Comparison of ENCODE assay signal across 1 cellular context in the genomic region with DNA sequence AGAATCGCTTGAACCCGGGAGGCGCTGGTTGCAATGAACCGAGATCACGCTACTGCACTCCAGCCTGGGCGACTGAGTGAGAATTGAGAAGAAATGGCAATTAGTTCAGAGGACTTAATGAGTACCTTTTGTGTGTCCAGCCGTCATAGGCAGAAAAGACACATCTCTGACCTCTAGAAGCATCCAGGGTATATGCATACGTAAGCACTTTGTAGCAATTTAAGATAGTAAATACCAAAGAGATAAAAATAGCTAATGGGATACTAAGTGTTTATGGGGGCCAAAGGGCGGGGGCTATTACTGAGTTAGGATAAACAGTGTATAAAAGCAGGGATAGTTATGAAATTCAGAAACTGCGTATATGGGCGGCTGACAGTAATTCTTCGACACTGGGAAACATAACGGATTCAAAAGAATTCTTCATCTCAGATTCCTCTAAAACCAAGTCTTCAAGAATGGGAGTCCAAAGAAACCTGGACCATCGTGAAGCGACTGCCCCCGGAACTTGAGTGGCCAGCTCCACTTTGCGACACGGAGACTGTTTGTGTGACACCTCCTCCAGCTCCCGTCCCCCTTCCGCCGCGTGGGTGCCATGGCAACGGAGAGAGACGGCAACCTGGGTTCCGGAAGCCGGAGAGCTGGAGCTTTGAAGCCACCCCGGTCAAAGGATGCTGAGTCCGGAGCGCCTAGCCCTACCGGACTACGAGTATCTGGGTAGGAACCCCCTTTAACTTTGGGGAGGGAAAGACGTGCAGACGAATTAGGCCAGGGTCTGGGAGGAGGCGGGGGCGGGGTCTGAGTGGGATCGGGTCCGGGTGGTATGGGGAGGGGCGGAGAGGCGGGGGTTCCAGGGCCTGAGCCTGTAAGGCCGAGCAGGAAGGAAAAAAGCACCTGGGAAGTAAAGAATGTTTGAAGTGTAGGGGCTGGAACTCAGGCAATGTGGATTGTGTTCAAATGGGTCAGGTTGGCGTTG.
A peak's percentile ranks its signal among the peaks of the same experiment; 100 is the strongest.
TF ChIP-seq lines count a peak whose summit lies in the region.

A gene with protein sequence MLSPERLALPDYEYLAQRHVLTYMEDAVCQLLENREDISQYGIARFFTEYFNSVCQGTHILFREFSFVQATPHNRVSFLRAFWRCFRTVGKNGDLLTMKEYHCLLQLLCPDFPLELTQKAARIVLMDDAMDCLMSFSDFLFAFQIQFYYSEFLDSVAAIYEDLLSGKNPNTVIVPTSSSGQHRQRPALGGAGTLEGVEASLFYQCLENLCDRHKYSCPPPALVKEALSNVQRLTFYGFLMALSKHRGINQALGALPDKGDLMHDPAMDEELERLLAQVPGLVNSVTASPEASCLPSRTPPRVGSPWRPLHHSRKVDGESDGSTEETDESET (plus strand): TSS at position 624 of the 973 bp plus-strand sequence. CDS start 45 bp downstream, at position 669.

TF ChIP-seq in HepG2, 621 proteins besides CTCF, POLR2A, EP300 and RAD21 (continued from another document and continues in another):
- TF ChIP-seq ATF7 (IDR thresholded peaks at IDR 0.05) (no peak), ATF7 (CRISPR knock-in tag; IDR thresholded peaks at IDR 0.05) (0 out of 2 replicates have a peak, but pooled peaks have one; percentile 29), CREB1 (IDR thresholded peaks at IDR 0.05) (no peak), CREB1 (CRISPR knock-in tag; IDR thresholded peaks at IDR 0.05) (0 out of 2 replicates have a peak, but pooled peaks have one; percentile 15), U2AF2 (IDR thresholded peaks at IDR 0.05; ENCODE audit: low read depth, low read length) (peak; percentile 97), ELF3 (CRISPR knock-in tag; IDR thresholded peaks at IDR 0.05) (peak; percentile 66; the same call in 1 of the 2 replicates), ZNF564 (CRISPR knock-in tag; IDR thresholded peaks at IDR 0.05) (no peak), GABPA (IDR thresholded peaks at IDR 0.05; ENCODE audit: low read depth, low read length) (peak; percentile 89), GABPA (CRISPR knock-in tag; IDR thresholded peaks at IDR 0.05; ENCODE audit: low read depth) (peak; percentile 97), RXRB (CRISPR knock-in tag; IDR thresholded peaks at IDR 0.05; ENCODE audit: borderline replicate concordance) (peak; percentile 56; the same call in 1 of the 2 replicates), YEATS4 (CRISPR knock-in tag; IDR thresholded peaks at IDR 0.05; ENCODE audit: borderline replicate concordance) (peak; percentile 75), ZKSCAN8 (CRISPR knock-in tag; IDR thresholded peaks at IDR 0.05; ENCODE audit: borderline replicate concordance) (peak; percentile 68; the same call in 1 of the 2 replicates), CHCHD3 (CRISPR knock-in tag; IDR thresholded peaks at IDR 0.05) (no peak), KDM5B (CRISPR knock-in tag; IDR thresholded peaks at IDR 0.05; ENCODE audit: borderline replicate concordance) (peak; percentile 50; the same call in 1 of the 2 replicates), NCOR1 (IDR thresholded peaks at IDR 0.05; ENCODE audit: borderline replicate concordance, low read length) (peak; percentile 25; the same call in 1 of the 2 replicates), ZNF605 (CRISPR knock-in tag; IDR thresholded peaks at IDR 0.05) (peak; percentile 65), HDAC1 (CRISPR knock-in tag; IDR thresholded peaks at IDR 0.05) (peak; percentile 86), YEATS2 (CRISPR knock-in tag; IDR thresholded peaks at IDR 0.05; ENCODE audit: borderline replicate concordance) (peak; percentile 77; the same call in 1 of the 2 replicates), KLF13 (CRISPR knock-in tag; IDR thresholded peaks at IDR 0.05) (no peak), ZNF230 (CRISPR knock-in tag; IDR thresholded peaks at IDR 0.05) (0 out of 2 replicates have a peak, but pooled peaks have one; percentile 26), ZNF652 (CRISPR knock-in tag; IDR thresholded peaks at IDR 0.05; ENCODE audit: borderline replicate concordance, low read depth) (0 out of 2 replicates have a peak, but pooled peaks have one; percentile 36), ETV5 (CRISPR knock-in tag; IDR thresholded peaks at IDR 0.05; ENCODE audit: borderline replicate concordance) (peak; percentile 82), ZNF670 (CRISPR knock-in tag; IDR thresholded peaks at IDR 0.05; ENCODE audit: borderline replicate concordance) (no peak), HNF4A (CRISPR knock-in tag; IDR thresholded peaks at IDR 0.05) (0 out of 2 replicates have a peak, but pooled peaks have one; percentile 36), ZNF792 (CRISPR knock-in tag; IDR thresholded peaks at IDR 0.05) (peak; percentile 77; the same call in 1 of the 2 replicates), MAFF (IDR thresholded peaks at IDR 0.05; ENCODE audit: low read depth, low read length) (peak; percentile 64; the same call in 1 of the 2 replicates), MTA1 (CRISPR knock-in tag; IDR thresholded peaks at IDR 0.05; ENCODE audit: borderline replicate concordance) (0 out of 2 replicates have a peak, but pooled peaks have one; percentile 34), TOPORS (CRISPR knock-in tag; IDR thresholded peaks at IDR 0.05) (0 out of 2 replicates have a peak, but pooled peaks have one; percentile 40), SP4 (CRISPR knock-in tag; IDR thresholded peaks at IDR 0.05) (peak; percentile 72), MIXL1 (CRISPR knock-in tag; IDR thresholded peaks at IDR 0.05) (peak; percentile 78; the same call in 1 of the 2 replicates), NFKB2 (CRISPR knock-in tag; IDR thresholded peaks at IDR 0.05; ENCODE audit: borderline replicate concordance) (peak; percentile 38; the same call in 1 of the 2 replicates), LCORL (IDR thresholded peaks at IDR 0.05) (no peak), LCORL (CRISPR knock-in tag; IDR thresholded peaks at IDR 0.05) (peak; percentile 80), SRF (IDR thresholded peaks at IDR 0.05; ENCODE audit: low read depth, low read length) (peak; percentile 72; the same call in 1 of the 2 replicates), ZBTB42 (CRISPR knock-in tag; IDR thresholded peaks at IDR 0.05) (no peak), GTF3A (CRISPR knock-in tag; conservative IDR thresholded peaks at IDR 0.05) (peak; percentile 89; the same call in 1 of the 2 replicates), ZIK1 (CRISPR knock-in tag; IDR thresholded peaks at IDR 0.05; ENCODE audit: borderline replicate concordance, low read depth) (peak; percentile 45; the same call in 1 of the 2 replicates)
- TF ChIP-seq, protein P1, sequence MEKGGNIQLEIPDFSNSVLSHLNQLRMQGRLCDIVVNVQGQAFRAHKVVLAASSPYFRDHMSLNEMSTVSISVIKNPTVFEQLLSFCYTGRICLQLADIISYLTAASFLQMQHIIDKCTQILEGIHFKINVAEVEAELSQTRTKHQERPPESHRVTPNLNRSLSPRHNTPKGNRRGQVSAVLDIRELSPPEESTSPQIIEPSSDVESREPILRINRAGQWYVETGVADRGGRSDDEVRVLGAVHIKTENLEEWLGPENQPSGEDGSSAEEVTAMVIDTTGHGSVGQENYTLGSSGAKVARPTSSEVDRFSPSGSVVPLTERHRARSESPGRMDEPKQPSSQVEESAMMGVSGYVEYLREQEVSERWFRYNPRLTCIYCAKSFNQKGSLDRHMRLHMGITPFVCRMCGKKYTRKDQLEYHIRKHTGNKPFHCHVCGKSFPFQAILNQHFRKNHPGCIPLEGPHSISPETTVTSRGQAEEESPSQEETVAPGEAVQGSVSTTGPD (CRISPR knock-in tag; IDR thresholded peaks at IDR 0.05): no peak
- TF ChIP-seq, protein P2, sequence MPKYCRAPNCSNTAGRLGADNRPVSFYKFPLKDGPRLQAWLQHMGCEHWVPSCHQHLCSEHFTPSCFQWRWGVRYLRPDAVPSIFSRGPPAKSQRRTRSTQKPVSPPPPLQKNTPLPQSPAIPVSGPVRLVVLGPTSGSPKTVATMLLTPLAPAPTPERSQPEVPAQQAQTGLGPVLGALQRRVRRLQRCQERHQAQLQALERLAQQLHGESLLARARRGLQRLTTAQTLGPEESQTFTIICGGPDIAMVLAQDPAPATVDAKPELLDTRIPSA (CRISPR knock-in tag; IDR thresholded peaks at IDR 0.05; ENCODE audit: borderline replicate concordance): no peak
- TF ChIP-seq, protein P3, sequence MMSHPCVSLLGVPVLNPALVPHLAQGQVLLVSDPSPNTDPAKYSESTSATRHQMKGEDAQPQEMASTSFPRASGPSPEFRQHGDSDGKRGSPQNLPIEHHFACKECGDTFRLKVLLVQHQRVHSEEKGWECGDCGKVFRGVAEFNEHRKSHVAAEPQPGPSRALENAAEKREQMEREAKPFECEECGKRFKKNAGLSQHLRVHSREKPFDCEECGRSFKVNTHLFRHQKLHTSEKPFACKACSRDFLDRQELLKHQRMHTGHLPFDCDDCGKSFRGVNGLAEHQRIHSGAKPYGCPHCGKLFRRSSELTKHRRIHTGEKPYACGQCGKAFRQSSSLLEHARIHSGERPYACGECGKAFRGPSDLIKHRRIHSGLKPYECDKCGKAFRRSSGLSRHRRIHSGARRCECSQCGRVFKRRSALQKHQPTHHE (CRISPR knock-in tag; IDR thresholded peaks at IDR 0.05; ENCODE audit: borderline replicate concordance): peak; percentile 18; the same call in 1 of the 2 replicates
- TF ChIP-seq, protein P4, sequence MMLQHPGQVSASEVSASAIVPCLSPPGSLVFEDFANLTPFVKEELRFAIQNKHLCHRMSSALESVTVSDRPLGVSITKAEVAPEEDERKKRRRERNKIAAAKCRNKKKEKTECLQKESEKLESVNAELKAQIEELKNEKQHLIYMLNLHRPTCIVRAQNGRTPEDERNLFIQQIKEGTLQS (CRISPR knock-in tag; IDR thresholded peaks at IDR 0.05): no peak
- TF ChIP-seq, protein P5, sequence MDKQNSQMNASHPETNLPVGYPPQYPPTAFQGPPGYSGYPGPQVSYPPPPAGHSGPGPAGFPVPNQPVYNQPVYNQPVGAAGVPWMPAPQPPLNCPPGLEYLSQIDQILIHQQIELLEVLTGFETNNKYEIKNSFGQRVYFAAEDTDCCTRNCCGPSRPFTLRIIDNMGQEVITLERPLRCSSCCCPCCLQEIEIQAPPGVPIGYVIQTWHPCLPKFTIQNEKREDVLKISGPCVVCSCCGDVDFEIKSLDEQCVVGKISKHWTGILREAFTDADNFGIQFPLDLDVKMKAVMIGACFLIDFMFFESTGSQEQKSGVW (CRISPR knock-in tag; IDR thresholded peaks at IDR 0.05; ENCODE audit: borderline replicate concordance): no peak
- TF ChIP-seq, protein P6, sequence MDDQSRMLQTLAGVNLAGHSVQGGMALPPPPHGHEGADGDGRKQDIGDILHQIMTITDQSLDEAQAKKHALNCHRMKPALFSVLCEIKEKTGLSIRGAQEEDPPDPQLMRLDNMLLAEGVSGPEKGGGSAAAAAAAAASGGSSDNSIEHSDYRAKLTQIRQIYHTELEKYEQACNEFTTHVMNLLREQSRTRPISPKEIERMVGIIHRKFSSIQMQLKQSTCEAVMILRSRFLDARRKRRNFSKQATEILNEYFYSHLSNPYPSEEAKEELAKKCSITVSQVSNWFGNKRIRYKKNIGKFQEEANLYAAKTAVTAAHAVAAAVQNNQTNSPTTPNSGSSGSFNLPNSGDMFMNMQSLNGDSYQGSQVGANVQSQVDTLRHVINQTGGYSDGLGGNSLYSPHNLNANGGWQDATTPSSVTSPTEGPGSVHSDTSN (CRISPR knock-in tag; IDR thresholded peaks at IDR 0.05; ENCODE audit: borderline replicate concordance): no peak
- TF ChIP-seq, protein P7, sequence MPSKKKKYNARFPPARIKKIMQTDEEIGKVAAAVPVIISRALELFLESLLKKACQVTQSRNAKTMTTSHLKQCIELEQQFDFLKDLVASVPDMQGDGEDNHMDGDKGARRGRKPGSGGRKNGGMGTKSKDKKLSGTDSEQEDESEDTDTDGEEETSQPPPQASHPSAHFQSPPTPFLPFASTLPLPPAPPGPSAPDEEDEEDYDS (CRISPR knock-in tag; IDR thresholded peaks at IDR 0.05): 0 out of 2 replicates have a peak, but pooled peaks have one; percentile 60
- TF ChIP-seq, protein P8, sequence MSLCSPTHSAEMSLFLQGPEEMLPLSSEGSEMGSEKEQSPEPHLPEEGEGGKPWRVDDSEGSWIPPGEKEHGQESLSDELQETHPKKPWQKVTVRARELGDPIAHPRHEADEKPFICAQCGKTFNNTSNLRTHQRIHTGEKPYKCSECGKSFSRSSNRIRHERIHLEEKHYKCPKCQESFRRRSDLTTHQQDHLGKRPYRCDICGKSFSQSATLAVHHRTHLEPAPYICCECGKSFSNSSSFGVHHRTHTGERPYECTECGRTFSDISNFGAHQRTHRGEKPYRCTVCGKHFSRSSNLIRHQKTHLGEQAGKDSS (CRISPR knock-in tag; IDR thresholded peaks at IDR 0.05; ENCODE audit: borderline replicate concordance, low read depth): peak; percentile 77; the same call in 1 of the 2 replicates
- TF ChIP-seq, protein P9, sequence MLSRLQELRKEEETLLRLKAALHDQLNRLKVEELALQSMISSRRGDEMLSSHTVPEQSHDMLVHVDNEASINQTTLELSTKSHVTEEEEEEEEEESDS (CRISPR knock-in tag; IDR thresholded peaks at IDR 0.05; ENCODE audit: borderline replicate concordance): no peak
- TF ChIP-seq, protein P10, sequence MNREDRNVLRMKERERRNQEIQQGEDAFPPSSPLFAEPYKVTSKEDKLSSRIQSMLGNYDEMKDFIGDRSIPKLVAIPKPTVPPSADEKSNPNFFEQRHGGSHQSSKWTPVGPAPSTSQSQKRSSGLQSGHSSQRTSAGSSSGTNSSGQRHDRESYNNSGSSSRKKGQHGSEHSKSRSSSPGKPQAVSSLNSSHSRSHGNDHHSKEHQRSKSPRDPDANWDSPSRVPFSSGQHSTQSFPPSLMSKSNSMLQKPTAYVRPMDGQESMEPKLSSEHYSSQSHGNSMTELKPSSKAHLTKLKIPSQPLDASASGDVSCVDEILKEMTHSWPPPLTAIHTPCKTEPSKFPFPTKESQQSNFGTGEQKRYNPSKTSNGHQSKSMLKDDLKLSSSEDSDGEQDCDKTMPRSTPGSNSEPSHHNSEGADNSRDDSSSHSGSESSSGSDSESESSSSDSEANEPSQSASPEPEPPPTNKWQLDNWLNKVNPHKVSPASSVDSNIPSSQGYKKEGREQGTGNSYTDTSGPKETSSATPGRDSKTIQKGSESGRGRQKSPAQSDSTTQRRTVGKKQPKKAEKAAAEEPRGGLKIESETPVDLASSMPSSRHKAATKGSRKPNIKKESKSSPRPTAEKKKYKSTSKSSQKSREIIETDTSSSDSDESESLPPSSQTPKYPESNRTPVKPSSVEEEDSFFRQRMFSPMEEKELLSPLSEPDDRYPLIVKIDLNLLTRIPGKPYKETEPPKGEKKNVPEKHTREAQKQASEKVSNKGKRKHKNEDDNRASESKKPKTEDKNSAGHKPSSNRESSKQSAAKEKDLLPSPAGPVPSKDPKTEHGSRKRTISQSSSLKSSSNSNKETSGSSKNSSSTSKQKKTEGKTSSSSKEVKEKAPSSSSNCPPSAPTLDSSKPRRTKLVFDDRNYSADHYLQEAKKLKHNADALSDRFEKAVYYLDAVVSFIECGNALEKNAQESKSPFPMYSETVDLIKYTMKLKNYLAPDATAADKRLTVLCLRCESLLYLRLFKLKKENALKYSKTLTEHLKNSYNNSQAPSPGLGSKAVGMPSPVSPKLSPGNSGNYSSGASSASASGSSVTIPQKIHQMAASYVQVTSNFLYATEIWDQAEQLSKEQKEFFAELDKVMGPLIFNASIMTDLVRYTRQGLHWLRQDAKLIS (CRISPR knock-in tag; IDR thresholded peaks at IDR 0.05): no peak
- TF ChIP-seq, protein P11, sequence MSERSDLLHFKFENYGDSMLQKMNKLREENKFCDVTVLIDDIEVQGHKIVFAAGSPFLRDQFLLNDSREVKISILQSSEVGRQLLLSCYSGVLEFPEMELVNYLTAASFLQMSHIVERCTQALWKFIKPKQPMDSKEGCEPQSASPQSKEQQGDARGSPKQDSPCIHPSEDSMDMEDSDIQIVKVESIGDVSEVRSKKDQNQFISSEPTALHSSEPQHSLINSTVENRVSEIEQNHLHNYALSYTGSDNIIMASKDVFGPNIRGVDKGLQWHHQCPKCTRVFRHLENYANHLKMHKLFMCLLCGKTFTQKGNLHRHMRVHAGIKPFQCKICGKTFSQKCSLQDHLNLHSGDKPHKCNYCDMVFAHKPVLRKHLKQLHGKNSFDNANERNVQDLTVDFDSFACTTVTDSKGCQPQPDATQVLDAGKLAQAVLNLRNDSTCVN (CRISPR knock-in tag; IDR thresholded peaks at IDR 0.05; ENCODE audit: borderline replicate concordance): 0 out of 2 replicates have a peak, but pooled peaks have one; percentile 40
